12 cellular contexts compared by ENCODE assay signal in the genomic region with DNA sequence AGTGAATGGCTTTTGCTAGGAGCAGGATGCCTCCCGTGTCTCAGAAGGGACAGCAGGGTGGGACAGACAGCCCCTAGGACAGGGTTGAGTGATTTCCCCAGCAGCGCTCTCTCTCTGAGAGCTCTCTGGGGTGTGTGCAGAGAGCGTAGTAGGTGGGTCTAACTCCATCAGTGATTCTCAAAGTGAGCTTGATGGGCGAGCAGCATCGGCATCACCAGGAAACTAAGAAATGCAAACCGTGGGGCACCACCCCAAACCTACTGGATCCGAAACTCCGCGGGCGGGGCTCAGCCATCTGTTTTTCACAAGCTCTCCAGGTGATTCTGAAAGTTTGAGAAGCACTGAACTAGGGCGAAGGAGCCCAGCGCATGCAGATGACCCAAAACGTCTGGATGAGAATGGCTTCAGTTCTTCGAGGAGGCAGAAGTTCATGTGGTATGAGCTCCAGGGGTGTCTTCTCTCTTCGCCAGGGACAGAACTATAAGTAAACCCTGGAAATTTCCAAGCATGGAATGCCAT. TPM values are rescaled to one million over a fixed set of nuclear protein-coding genes. Genes with fewer than 3 reads are reported as not detected.
DNase-seq lines count a peak whose midpoint lies in the region; ATAC-seq, FAIRE-seq and TF ChIP-seq lines count a peak whose summit lies in the region.
"Had no signal": no experiment of that assay in that cellular context is flagged by ENCODE, and none has a peak within 500 bp of the region (broad histone marks: within the 10 kb centered on the region; RNA-seq: fewer than 3 reads in every experiment).

No MANE protein-coding gene starts in this region.

- no peak for FAIRE-seq in K562 (lab: Jason Lieb, UNC)
- FAIRE-seq: D721Med, TTC549 had no signal

- 0 out of 2 replicates have a peak overlapping the region, but pooled peaks have one; percentile 8 for H3K4me2 ChIP-seq in K562 (ENCODE audit: insufficient read depth, low read length)
- H3K4me2 ChIP-seq in neural progenitor cell: no peak overlapping the region

- H3K4me3 ChIP-seq in GM12865 (ENCODE audit: low read depth, low read length) (no peak overlapping the region), K562 (no peak overlapping the region), neural progenitor cell (no peak overlapping the region)
- H3K4me3 ChIP-seq: HAP-1, testis had no signal

- POLR2A ChIA-PET in K562 (lab: Yijun Ruan, JAX): interaction anchor here (0.6 to 1.4 kb wide), 4 partner anchors 9 to 172 kb away, joined by 3 to 4 read pairs (median 3); no protein-coding TSS in a partner anchor

- BruUV-seq in K562 (replicated peaks; lab: Mats Ljungman, UMichigan): no TSS peak

- H3K27ac ChIP-seq in K562 (ENCODE audit: extremely low read depth, low read depth, low read length): no peak overlapping the region
- H3K27ac ChIP-seq in neural progenitor cell: no peak overlapping the region
- H3K27ac ChIP-seq: testis had no signal

- H3K27me3 ChIP-seq in K562 (ENCODE audit: control insufficient read depth in 2 of 2, insufficient read depth in 2 of 2, low read length in 2 of 2) (no peaks in the 10 kb centered on the region), neural progenitor cell (no peaks in the 10 kb centered on the region)
- H3K27me3 ChIP-seq: testis had no signal

- ATAC-seq in HG02943 (IDR thresholded peaks at IDR 0.05; ENCODE audit: low read depth, unreplicated experiment) (peak; percentile 72), K562 (no peak)

- CTCF ChIA-PET in K562 (lab: Yijun Ruan, JAX; ENCODE audit: low intra/inter-chr PET ratio): no interaction called here

- in situ Hi-C loops in K562 (cut with MboI): no loop called here

- no peaks in the 10 kb centered on the region for H3K36me3 ChIP-seq in K562 (ENCODE audit: control insufficient read depth, insufficient read depth, low read length)
- H3K36me3 ChIP-seq in neural progenitor cell: no peaks in the 10 kb centered on the region
- H3K36me3 ChIP-seq: HAP-1 had no signal

- intact Hi-C loops in K562 (cut with micrococcal nuclease): no loop called here

- peaks cover 4% of the 10 kb centered on the region for H3K27me3 Mint-ChIP-seq in neural progenitor cell (ENCODE audit: insufficient read depth, low read depth)

- H3K4me1 Mint-ChIP-seq in neural progenitor cell: peaks cover 21% of the 10 kb centered on the region

- H3K36me3 Mint-ChIP-seq in neural progenitor cell: no peaks in the 10 kb centered on the region

- H3K9me3 ChIP-seq in K562 (replicated peaks; ENCODE audit: control insufficient read depth, insufficient read depth, low read depth, low read length) (no peaks in the 10 kb centered on the region), neural progenitor cell (ENCODE audit: low read depth) (no peaks in the 10 kb centered on the region)
- H3K9me3 ChIP-seq: HAP-1, testis had no signal

- peak overlapping the region; percentile 69 for H3K27ac Mint-ChIP-seq in neural progenitor cell

- H2AFZ ChIP-seq in K562 (ENCODE audit: low read depth, low read length) (no peak overlapping the region), neural progenitor cell (replicated peaks) (no peak overlapping the region)

- no peak for TF ChIP-seq POLR2A in K562 (conservative IDR thresholded peaks at IDR 0.05)

- H3K79me2 ChIP-seq in K562 (ENCODE audit: control insufficient read depth, insufficient read depth, low read length) (no peaks in the 10 kb centered on the region), neural progenitor cell (ENCODE audit: low read depth) (no peaks in the 10 kb centered on the region)

- 47% methylated on average over 14 of the region's 15 CpGs for WGBS in K562 (ENCODE audit: insufficient coverage, low coverage, missing lambda C conversion rate)

- H3F3A ChIP-seq in neural progenitor cell (ENCODE audit: low read depth): no peaks in the 10 kb centered on the region

- TF ChIP-seq RAD21 in K562 (CRISPR knock-in tag; conservative IDR thresholded peaks at IDR 0.05 in 1 of 2, IDR thresholded peaks at IDR 0.05 in 1 of 2): no peak

- no peak for TF ChIP-seq CTCF in GM12865 (IDR thresholded peaks at IDR 0.05; ENCODE audit: insufficient read depth, low read depth, low read length, missing control alignments)
- no peak for TF ChIP-seq CTCF in K562 (IDR thresholded peaks at IDR 0.05 in 2 of 3, conservative IDR thresholded peaks at IDR 0.05 in 1 of 3; ENCODE audit: insufficient read depth in 2 of 3, low read depth in 1 of 3, low read length in 3 of 3)
- TF ChIP-seq CTCF in neural progenitor cell (IDR thresholded peaks at IDR 0.05): no peak

- H3K9me1 ChIP-seq in K562 (ENCODE audit: control insufficient read depth, insufficient read depth, low read length): no peaks in the 10 kb centered on the region

- DNase-seq in GM12865 (ENCODE audit: low read depth) (peak; percentile 21), K562 (ENCODE audit: extremely low read depth in 1 of 4, low spot score in 3 of 4) (no peak), neural progenitor cell (ENCODE audit: low spot score) (no peak), cerebellum (ENCODE audit: low spot score) (no peak), NCI-H2107 (lab: John Stamatoyannopoulos, UW) (no peak), SHP77 (lab: John Stamatoyannopoulos, UW) (no peak), Kasumi-1 (lab: John Stamatoyannopoulos, UW) (no peak)
- DNase-seq: testis had no signal

- TF ChIP-seq EP300 in K562 (IDR thresholded peaks at IDR 0.05; ENCODE audit: low read length): no peak

- H3K9me3 Mint-ChIP-seq in neural progenitor cell: no peaks in the 10 kb centered on the region

- H3K9ac ChIP-seq in K562 (ENCODE audit: insufficient read depth in 1 of 2, low read depth in 2 of 2, low read length in 2 of 2) (no peak overlapping the region), neural progenitor cell (no peak overlapping the region)

- H4K20me1 ChIP-seq in K562 (replicated peaks; ENCODE audit: control insufficient read depth, insufficient read depth, low read length): no peaks in the 10 kb centered on the region
- no peaks in the 10 kb centered on the region for H4K20me1 ChIP-seq in neural progenitor cell (ENCODE audit: low read depth)

- no peak overlapping the region for H3K4me3 Mint-ChIP-seq in neural progenitor cell

- peaks cover 14 to 22% of the 10 kb centered on the region in 2 experiments for H3K4me1 ChIP-seq in K562 (replicated peaks in 1 of 2; ENCODE audit: control insufficient read depth in 2 of 2, insufficient read depth in 2 of 2, low read length in 2 of 2)
- peaks cover 7% of the 10 kb centered on the region for H3K4me1 ChIP-seq in neural progenitor cell
- H3K4me1 ChIP-seq: HAP-1, testis had no signal

TF ChIP-seq in K562, 482 proteins besides CTCF, POLR2A, EP300 and RAD21 (continues in another document):
- TF ChIP-seq, protein P1, sequence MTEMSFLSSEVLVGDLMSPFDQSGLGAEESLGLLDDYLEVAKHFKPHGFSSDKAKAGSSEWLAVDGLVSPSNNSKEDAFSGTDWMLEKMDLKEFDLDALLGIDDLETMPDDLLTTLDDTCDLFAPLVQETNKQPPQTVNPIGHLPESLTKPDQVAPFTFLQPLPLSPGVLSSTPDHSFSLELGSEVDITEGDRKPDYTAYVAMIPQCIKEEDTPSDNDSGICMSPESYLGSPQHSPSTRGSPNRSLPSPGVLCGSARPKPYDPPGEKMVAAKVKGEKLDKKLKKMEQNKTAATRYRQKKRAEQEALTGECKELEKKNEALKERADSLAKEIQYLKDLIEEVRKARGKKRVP (CRISPR knock-in tag; IDR thresholded peaks at IDR 0.05): no peak
- TF ChIP-seq, protein P2, sequence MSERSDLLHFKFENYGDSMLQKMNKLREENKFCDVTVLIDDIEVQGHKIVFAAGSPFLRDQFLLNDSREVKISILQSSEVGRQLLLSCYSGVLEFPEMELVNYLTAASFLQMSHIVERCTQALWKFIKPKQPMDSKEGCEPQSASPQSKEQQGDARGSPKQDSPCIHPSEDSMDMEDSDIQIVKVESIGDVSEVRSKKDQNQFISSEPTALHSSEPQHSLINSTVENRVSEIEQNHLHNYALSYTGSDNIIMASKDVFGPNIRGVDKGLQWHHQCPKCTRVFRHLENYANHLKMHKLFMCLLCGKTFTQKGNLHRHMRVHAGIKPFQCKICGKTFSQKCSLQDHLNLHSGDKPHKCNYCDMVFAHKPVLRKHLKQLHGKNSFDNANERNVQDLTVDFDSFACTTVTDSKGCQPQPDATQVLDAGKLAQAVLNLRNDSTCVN (CRISPR knock-in tag; IDR thresholded peaks at IDR 0.05): no peak
- TF ChIP-seq HLTF (IDR thresholded peaks at IDR 0.05) (no peak), ZNF12 (CRISPR knock-in tag; IDR thresholded peaks at IDR 0.05) (no peak), CBX8 (IDR thresholded peaks at IDR 0.05; ENCODE audit: borderline replicate concordance, extremely low read depth, low read depth, low read length, poor library complexity, severe bottlenecking) (no peak), KLF6 (CRISPR knock-in tag; IDR thresholded peaks at IDR 0.05; ENCODE audit: borderline replicate concordance) (no peak), ETV5 (CRISPR knock-in tag; IDR thresholded peaks at IDR 0.05; ENCODE audit: low read depth) (no peak), MTA3 (IDR thresholded peaks at IDR 0.05; ENCODE audit: borderline replicate concordance) (no peak), ZSCAN29 (IDR thresholded peaks at IDR 0.05) (no peak)

RNA-seq across cellular contexts. Expression of a gene that starts 13.7 kb away (rescaled TPM):
- 0.84 and 6.1 TPM in 2 replicates for total RNA-seq in K562 (2011; cell fraction: chromatin; rRNA removed; ENCODE audit: low replicate concordance)
- 3.0 and 3.2 TPM in 2 replicates for total RNA-seq in K562 (2011; cell fraction: nucleolus; rRNA removed)
- 2.4 and 3.3 TPM in 2 replicates for total RNA-seq in K562 (2011; cell fraction: nucleoplasm; rRNA removed)
- 6.7 and 8.2 TPM in 2 replicates for total RNA-seq in K562 (2014; rRNA removed)
- 1.3 and 1.6 TPM in 2 replicates for total RNA-seq in K562 (2014; rRNA removed; fragmentation: Illumina TruSeq; extraction: Trizol)
- 3.7 and 4.3 TPM in 2 replicates for total RNA-seq in K562 (2015; rRNA removed; fragmentation: Illumina TruSeq; extraction: Trizol)
- 5.7 and 8.4 TPM in 2 replicates for total RNA-seq in K562 (2021)
- 1.9 and 2.2 TPM in 2 replicates for polyA plus RNA-seq in K562 (2011; rRNA removed)
- 5.0 and 7.4 TPM in 2 replicates for polyA plus RNA-seq in K562 (2011; cell fraction: cytosol; rRNA removed)
- polyA plus RNA-seq in K562 (2011; cell fraction: nucleus; rRNA removed): 3.9 and 11.2 TPM in 2 replicates
- 8.5 and 13.7 TPM in 2 replicates for polyA plus RNA-seq in K562 (2012)
- 4.3 and 8.0 TPM in 2 replicates for polyA plus RNA-seq in K562 (2014; fragmentation: Illumina TruSeq; extraction: Trizol)
- polyA plus RNA-seq in K562 (2014; fragmentation: Nextera tagmentation; extraction: Ambion mirVana): 1 to 10 TPM in 1 of 2 experiments, under 1 TPM in 1; 0.76 to 1.5 TPM
- polyA plus RNA-seq in K562 (2014; rRNA removed): 5.7 and 8.3 TPM in 2 replicates
- polyA minus RNA-seq in K562 (2011; rRNA and poly(A)+ RNA removed): 0.81 and 1.4 TPM in 2 replicates
- polyA minus RNA-seq in K562 (2011; cell fraction: cytosol; rRNA and poly(A)+ RNA removed): 1.1 and 1.6 TPM in 2 replicates
- polyA minus RNA-seq in K562 (2011; cell fraction: nucleus; rRNA and poly(A)+ RNA removed): 1.1 and 1.2 TPM in 2 replicates
- total RNA-seq in neural progenitor cell (ENCODE audit: low replicate concordance): 6.8 and 11.6 TPM in 2 replicates
- 8.1 TPM for total RNA-seq in cerebellum
